In the genomic region with DNA sequence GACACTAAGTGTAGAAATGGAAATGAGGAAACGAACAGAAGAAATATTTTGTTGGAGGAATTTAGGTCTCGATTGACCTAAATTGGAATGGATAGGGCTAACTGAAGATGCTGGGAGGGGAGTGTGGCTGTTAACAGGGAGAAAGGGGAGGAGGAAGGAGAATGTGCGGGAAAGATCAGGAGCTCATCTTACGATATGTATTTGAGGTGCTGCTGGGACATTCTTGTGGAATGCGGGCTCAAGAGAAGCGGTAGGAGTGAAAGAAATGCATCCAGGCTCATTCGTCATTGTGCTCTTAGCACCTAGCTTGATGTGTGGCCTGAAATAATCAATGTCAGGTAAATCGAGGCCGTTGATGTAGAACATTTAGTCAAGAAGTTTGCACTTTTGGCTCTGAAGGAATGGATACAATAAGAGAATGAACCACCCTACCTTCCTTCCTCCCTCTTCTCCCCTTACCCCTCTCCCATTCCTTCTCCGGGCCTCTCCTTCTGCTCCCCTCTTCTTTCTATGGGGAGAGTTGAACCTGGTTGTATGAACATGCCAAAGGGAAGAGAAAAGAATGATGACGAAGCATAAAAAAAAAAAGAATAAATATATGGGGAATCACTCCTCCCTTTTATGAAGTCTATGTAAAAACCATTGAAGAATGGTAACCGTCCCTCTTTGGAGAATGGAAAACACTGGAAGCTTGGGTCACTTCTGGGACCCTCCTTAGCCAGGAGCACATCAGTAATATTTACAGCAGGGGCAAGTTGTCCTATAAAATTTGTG, we compare ENCODE assay signal across 25 cellular contexts.
DNase-seq lines count a peak whose midpoint lies in the region; ATAC-seq and TF ChIP-seq lines count a peak whose summit lies in the region.
"Had no signal": no experiment of that assay in that cellular context is flagged by ENCODE, and none has a peak within 500 bp of the region (broad histone marks: within the 10 kb centered on the region; RNA-seq: fewer than 3 reads in every experiment).

No MANE protein-coding gene starts in this region.

- H3K79me2 ChIP-seq in GM23338 (replicated peaks; ENCODE audit: insufficient read depth) (peaks cover 22% of the 10 kb centered on the region), osteoblast (ENCODE audit: insufficient read depth, low read length) (peaks cover 7% of the 10 kb centered on the region)

- no peak overlapping the region for H2AFZ ChIP-seq in GM23338
- H2AFZ ChIP-seq in osteoblast (ENCODE audit: low read length), result no peak overlapping the region

- no peaks in the 10 kb centered on the region for H3K36me3 ChIP-seq in GM23338 (ENCODE audit: insufficient read depth)
- no peaks in the 10 kb centered on the region for H3K36me3 ChIP-seq in thyroid gland
- no peaks in the 10 kb centered on the region for H3K36me3 ChIP-seq in osteoblast (ENCODE audit: insufficient read depth, low read length)

- H4K20me1 ChIP-seq in GM23338 (replicated peaks; ENCODE audit: insufficient read depth) (no peaks in the 10 kb centered on the region), osteoblast (ENCODE audit: insufficient read depth, low read length) (no peaks in the 10 kb centered on the region)

- intact Hi-C loops in thyroid gland (cut with DNase I), result no loop called here

- TF ChIP-seq CTCF in GM23338 (conservative IDR thresholded peaks at IDR 0.05; ENCODE audit: low read depth in 2 of 2) (no peak), WTC11 (IDR thresholded peaks at IDR 0.05) (no peak), thyroid gland (IDR thresholded peaks at IDR 0.05) (no peak), osteoblast (IDR thresholded peaks at IDR 0.05; ENCODE audit: extremely low read depth, low read depth, low read length) (no peak)

- H3K27ac ChIP-seq in GM23338 (ENCODE audit: low read depth) (no peak overlapping the region), thyroid gland (peak overlapping the region; percentile 65 to 98 (median 81)), osteoblast (ENCODE audit: low read depth, low read length) (no peak overlapping the region)

- POLR2A ChIA-PET in WTC11 (lab: Charles Lee) (no interaction called here), HEK293T (lab: Yijun Ruan, JAX) (no interaction called here)

- H3K4me2 ChIP-seq in GM23338, result no peak overlapping the region
- no peak overlapping the region for H3K4me2 ChIP-seq in osteoblast (ENCODE audit: insufficient read depth, low read length)
- H3K4me2 ChIP-seq: SK-N-SH had no signal

- WGBS in thyroid gland, 2 donors, result 92 to 93% methylated on average over 12 of the region's 12 CpGs

- CTCF ChIA-PET in WTC11 (lab: Charles Lee) (interaction anchor here (0.9 to 1.1 kb wide), 2 partner anchors 12 to 236 kb away, joined by 3 to 4 read pairs; no protein-coding TSS in a partner anchor), HEK293T (lab: Yijun Ruan, JAX) (no interaction called here)

- peak overlapping the region; percentile 7 for H3K27ac Mint-ChIP-seq in GM23338
- H3K27ac Mint-ChIP-seq in WTC11, result peak overlapping the region; percentile 11
- H3K27ac Mint-ChIP-seq in effector memory CD8-positive, alpha-beta T cell, result no peak overlapping the region
- H3K27ac Mint-ChIP-seq: B cell, CD14-positive monocyte, IgD-negative memory B cell had no signal

- H3K4me1 ChIP-seq in GM23338 (ENCODE audit: insufficient read depth), result peaks cover 16% of the 10 kb centered on the region
- peaks cover 40 to 61% of the 10 kb centered on the region in 2 donors for H3K4me1 ChIP-seq in thyroid gland
- H3K4me1 ChIP-seq in osteoblast (ENCODE audit: insufficient read depth, low read length), result peaks cover 14% of the 10 kb centered on the region

- H3K4me3 Mint-ChIP-seq in GM23338 (no peak overlapping the region), WTC11 (no peak overlapping the region)
- no peak overlapping the region for H3K4me3 Mint-ChIP-seq in effector memory CD8-positive, alpha-beta T cell
- H3K4me3 Mint-ChIP-seq: B cell, CD14-positive monocyte, IgD-negative memory B cell had no signal

- H3K27me3 ChIP-seq in GM23338 (ENCODE audit: insufficient read depth), result no peaks in the 10 kb centered on the region
- H3K27me3 ChIP-seq in thyroid gland, result no peaks in the 10 kb centered on the region
- no peaks in the 10 kb centered on the region for H3K27me3 ChIP-seq in osteoblast (ENCODE audit: insufficient read depth, low read length)

- TF ChIP-seq POLR2A in thyroid gland (IDR thresholded peaks at IDR 0.05), result no peak

- H3K4me1 Mint-ChIP-seq in GM23338 (peaks cover 24% of the 10 kb centered on the region), WTC11 (peaks cover 28% of the 10 kb centered on the region)
- no peaks in the 10 kb centered on the region for H3K4me1 Mint-ChIP-seq in effector memory CD8-positive, alpha-beta T cell (ENCODE audit: low read depth in 2 of 2)
- H3K4me1 Mint-ChIP-seq: B cell, IgD-negative memory B cell had no signal

- no peaks in the 10 kb centered on the region for H3K9me3 Mint-ChIP-seq in GM23338
- no peaks in the 10 kb centered on the region for H3K9me3 Mint-ChIP-seq in WTC11
- H3K9me3 Mint-ChIP-seq in effector memory CD8-positive, alpha-beta T cell, result no peaks in the 10 kb centered on the region

- H3K4me3 ChIP-seq in GM23338, result no peak overlapping the region
- no peak overlapping the region for H3K4me3 ChIP-seq in thyroid gland (replicated peaks in 1 of 3)
- no peak overlapping the region for H3K4me3 ChIP-seq in osteoblast (ENCODE audit: insufficient read depth, low read length)

- H3K9me2 ChIP-seq in GM23338 (ENCODE audit: insufficient read depth), result no peaks in the 10 kb centered on the region
- H3K9me2 ChIP-seq: SK-N-SH had no signal

- H3K36me3 Mint-ChIP-seq in GM23338 (ENCODE audit: low read depth) (no peaks in the 10 kb centered on the region; the same call in 2 of the 3 replicates), WTC11 (no peaks in the 10 kb centered on the region)
- H3K36me3 Mint-ChIP-seq in effector memory CD8-positive, alpha-beta T cell (ENCODE audit: insufficient read depth), result no peaks in the 10 kb centered on the region
- H3K36me3 Mint-ChIP-seq: CD14-positive monocyte, IgD-negative memory B cell had no signal

- ATAC-seq in GM23338 (peak; percentile 85), WTC11 (peak; percentile 87)
- no peak for ATAC-seq in effector memory CD8-positive, alpha-beta T cell (replicated peaks)
- ATAC-seq: Panc1 had no signal

- H3F3A ChIP-seq in GM23338 (replicated peaks; ENCODE audit: low read depth), result no peaks in the 10 kb centered on the region

- H3K27me3 Mint-ChIP-seq in GM23338 (ENCODE audit: insufficient read depth, low read depth, poor library complexity) (peaks cover 6% of the 10 kb centered on the region), WTC11 (ENCODE audit: low read depth) (no peaks in the 10 kb centered on the region)
- H3K27me3 Mint-ChIP-seq in effector memory CD8-positive, alpha-beta T cell, result peaks cover 20 to 29% of the 10 kb centered on the region in 2 donors

- H3K9me3 ChIP-seq in thyroid gland (no peaks in the 10 kb centered on the region), osteoblast (ENCODE audit: low read depth, low read length) (no peaks in the 10 kb centered on the region)
- H3K9me3 ChIP-seq: SK-N-SH had no signal

- DNase-seq in GM23338 (ENCODE audit: low spot score) (peak; percentile 77), WTC11 (ENCODE audit: low spot score) (no peak), iPS-NIHi11 (ENCODE audit: low spot score) (peak; percentile 27), thyroid gland (no peak), HEK293T (ENCODE audit: extremely low spot score) (no peak), osteoblast (ENCODE audit: insufficient read length, low spot score, missing footprints) (no peak)
- no peak for DNase-seq in effector memory CD8-positive, alpha-beta T cell
- DNase-seq: EL; GF-D8; Karpas-422; MV-4-11; NCI-H1105 treated with DMSO at 0.1 percent for 48 hours; NCI-H1694; NCI-H2081; NCI-H2171; NCI-H345; NCI-H524; NCI-H774; NK-92 treated with Interleukin-12 subunit alpha and Interleukin-12 subunit beta, amount 100 ng/mL, for 24 hours; SIG-M5; SK-N-SH had no signal

TF ChIP-seq in GM23338, 12 proteins besides CTCF, POLR2A, EP300 and RAD21 (continues in another document):
- TF ChIP-seq EZH2 (IDR thresholded peaks at IDR 0.05; ENCODE audit: low read depth, unreplicated experiment), result no peak
- TF ChIP-seq JUNB (IDR thresholded peaks at IDR 0.05; ENCODE audit: unreplicated experiment), result no peak
- TF ChIP-seq EZH2phosphoT487 (IDR thresholded peaks at IDR 0.05; ENCODE audit: unreplicated experiment), result no peak
- no peak for TF ChIP-seq POLR2AphosphoS5 (IDR thresholded peaks at IDR 0.05; ENCODE audit: low read depth)
- no peak for TF ChIP-seq ZNF331 (CRISPR knock-in tag; IDR thresholded peaks at IDR 0.05; ENCODE audit: low read depth)

TF ChIP-seq in WTC11, 78 proteins besides CTCF, POLR2A, EP300 and RAD21:
- TF ChIP-seq SMAD4 (CRISPR knock-in tag; IDR thresholded peaks at IDR 0.05), result no peak

TF ChIP-seq in HEK293T, 16 proteins besides CTCF, POLR2A, EP300 and RAD21:
- TF ChIP-seq NFRKB (IDR thresholded peaks at IDR 0.05), result no peak
- TF ChIP-seq SP1 (IDR thresholded peaks at IDR 0.05), result no peak
- TF ChIP-seq ZNF384 (IDR thresholded peaks at IDR 0.05), result no peak
- TF ChIP-seq L3MBTL2 (conservative IDR thresholded peaks at IDR 0.05), result no peak
- TF ChIP-seq FOXA1 (IDR thresholded peaks at IDR 0.05), result no peak
- TF ChIP-seq ARNT (IDR thresholded peaks at IDR 0.05), result no peak
TF ChIP-seq in HEK293T: peak in this region for 0.

Comparison
In these comparisons a context has a peak if more than half of its experiments do, and no peak if none do; other contexts are left out.
1. DNase-seq: peak in GM23338 (single experiment) and iPS-NIHi11 (single experiment); none in WTC11 (single experiment), thyroid gland (0 of 2), HEK293T (single experiment), effector memory CD8-positive, alpha-beta T cell (0 of 3) and osteoblast (single experiment).
2. H3K27ac ChIP-seq: peak in thyroid gland (3 of 3); none in GM23338 (single experiment) and osteoblast (single experiment).
3. H3K27ac Mint-ChIP-seq: peak in GM23338 (single experiment) and WTC11 (single experiment); none in effector memory CD8-positive, alpha-beta T cell (0 of 2).